In genomic region chr3:42600958-42601675, GRCh38 we compare ENCODE assay signal across 1 cellular context.
TF ChIP-seq lines count a peak whose summit lies in the region.

No MANE protein-coding gene starts in this region.

TF ChIP-seq in HepG2, 621 proteins besides CTCF, POLR2A, EP300 and RAD21 (continues in another document):
- TF ChIP-seq ZNF598 (CRISPR knock-in tag; IDR thresholded peaks at IDR 0.05; ENCODE audit: borderline replicate concordance) (no peak), EED (CRISPR knock-in tag; IDR thresholded peaks at IDR 0.05) (0 out of 2 replicates have a peak, but pooled peaks have one; percentile 61), ZBTB3 (CRISPR knock-in tag; IDR thresholded peaks at IDR 0.05; ENCODE audit: borderline replicate concordance, low read depth) (no peak), AGO2 (optimal IDR thresholded peaks at IDR 0.05; ENCODE audit: low read depth, low read length) (peak; percentile 62), ZNF484 (CRISPR knock-in tag; IDR thresholded peaks at IDR 0.05; ENCODE audit: borderline replicate concordance, low read depth) (no peak), SSRP1 (CRISPR knock-in tag; IDR thresholded peaks at IDR 0.05) (no peak), KAT7 (CRISPR knock-in tag; IDR thresholded peaks at IDR 0.05; ENCODE audit: borderline replicate concordance) (peak; percentile 10; the same call in 1 of the 2 replicates), NR2C2 (CRISPR knock-in tag; IDR thresholded peaks at IDR 0.05; ENCODE audit: borderline replicate concordance) (no peak; the same call in 1 of the 2 replicates), ZNF547 (CRISPR knock-in tag; IDR thresholded peaks at IDR 0.05) (no peak), ZNF350 (CRISPR knock-in tag; IDR thresholded peaks at IDR 0.05; ENCODE audit: borderline replicate concordance, low read depth) (no peak), ZNF30 (CRISPR knock-in tag; IDR thresholded peaks at IDR 0.05) (peak; percentile 51; the same call in 1 of the 2 replicates), FOXC1 (CRISPR knock-in tag; IDR thresholded peaks at IDR 0.05; ENCODE audit: borderline replicate concordance) (peak; percentile 21; the same call in 1 of the 2 replicates), MAZ (IDR thresholded peaks at IDR 0.05; ENCODE audit: borderline replicate concordance, low read depth, low read length) (no peak), MAZ (CRISPR knock-in tag; IDR thresholded peaks at IDR 0.05; ENCODE audit: low read depth) (0 out of 2 replicates have a peak, but pooled peaks have one; percentile 6), NCOA1 (CRISPR knock-in tag; IDR thresholded peaks at IDR 0.05) (peak; percentile 84; the same call in 1 of the 2 replicates), FOXJ3 (CRISPR knock-in tag; IDR thresholded peaks at IDR 0.05; ENCODE audit: borderline replicate concordance) (no peak), ZFX (CRISPR knock-in tag; IDR thresholded peaks at IDR 0.05; ENCODE audit: low read depth) (peak; percentile 48; the same call in 1 of the 2 replicates), KDM5B (CRISPR knock-in tag; IDR thresholded peaks at IDR 0.05; ENCODE audit: borderline replicate concordance) (0 out of 2 replicates have a peak, but pooled peaks have one; percentile 2), FLYWCH1 (CRISPR knock-in tag; IDR thresholded peaks at IDR 0.05) (0 out of 2 replicates have a peak, but pooled peaks have one; percentile 62), HIVEP1 (CRISPR knock-in tag; IDR thresholded peaks at IDR 0.05) (0 out of 2 replicates have a peak, but pooled peaks have one; percentile 2), ZNF687 (CRISPR knock-in tag; IDR thresholded peaks at IDR 0.05) (peak; percentile 65), HNRNPK (IDR thresholded peaks at IDR 0.05; ENCODE audit: low read depth, low read length, poor library complexity, severe bottlenecking) (no peak), STAG1 (CRISPR knock-in tag; IDR thresholded peaks at IDR 0.05) (no peak), XBP1 (CRISPR knock-in tag; IDR thresholded peaks at IDR 0.05) (no peak), JUN (CRISPR knock-in tag; IDR thresholded peaks at IDR 0.05) (no peak), PHF8 (CRISPR knock-in tag; IDR thresholded peaks at IDR 0.05) (peak; percentile 33), PCBP1 (IDR thresholded peaks at IDR 0.05; ENCODE audit: borderline replicate concordance, low read depth, low read length) (no peak), ZNF33B (CRISPR knock-in tag; IDR thresholded peaks at IDR 0.05) (0 out of 2 replicates have a peak, but pooled peaks have one; percentile 18), TCF12 (IDR thresholded peaks at IDR 0.05) (no peak), TCF12 (CRISPR knock-in tag; IDR thresholded peaks at IDR 0.05) (peak; percentile 53; the same call in 1 of the 2 replicates)
- TF ChIP-seq, protein P1, sequence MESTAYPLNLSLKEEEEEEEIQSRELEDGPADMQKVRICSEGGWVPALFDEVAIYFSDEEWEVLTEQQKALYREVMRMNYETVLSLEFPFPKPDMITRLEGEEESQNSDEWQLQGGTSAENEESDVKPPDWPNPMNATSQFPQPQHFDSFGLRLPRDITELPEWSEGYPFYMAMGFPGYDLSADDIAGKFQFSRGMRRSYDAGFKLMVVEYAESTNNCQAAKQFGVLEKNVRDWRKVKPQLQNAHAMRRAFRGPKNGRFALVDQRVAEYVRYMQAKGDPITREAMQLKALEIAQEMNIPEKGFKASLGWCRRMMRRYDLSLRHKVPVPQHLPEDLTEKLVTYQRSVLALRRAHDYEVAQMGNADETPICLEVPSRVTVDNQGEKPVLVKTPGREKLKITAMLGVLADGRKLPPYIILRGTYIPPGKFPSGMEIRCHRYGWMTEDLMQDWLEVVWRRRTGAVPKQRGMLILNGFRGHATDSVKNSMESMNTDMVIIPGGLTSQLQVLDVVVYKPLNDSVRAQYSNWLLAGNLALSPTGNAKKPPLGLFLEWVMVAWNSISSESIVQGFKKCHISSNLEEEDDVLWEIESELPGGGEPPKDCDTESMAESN (CRISPR knock-in tag; conservative IDR thresholded peaks at IDR 0.05) = peak; percentile 19; the same call in 1 of the 2 replicates
- TF ChIP-seq, protein P2, sequence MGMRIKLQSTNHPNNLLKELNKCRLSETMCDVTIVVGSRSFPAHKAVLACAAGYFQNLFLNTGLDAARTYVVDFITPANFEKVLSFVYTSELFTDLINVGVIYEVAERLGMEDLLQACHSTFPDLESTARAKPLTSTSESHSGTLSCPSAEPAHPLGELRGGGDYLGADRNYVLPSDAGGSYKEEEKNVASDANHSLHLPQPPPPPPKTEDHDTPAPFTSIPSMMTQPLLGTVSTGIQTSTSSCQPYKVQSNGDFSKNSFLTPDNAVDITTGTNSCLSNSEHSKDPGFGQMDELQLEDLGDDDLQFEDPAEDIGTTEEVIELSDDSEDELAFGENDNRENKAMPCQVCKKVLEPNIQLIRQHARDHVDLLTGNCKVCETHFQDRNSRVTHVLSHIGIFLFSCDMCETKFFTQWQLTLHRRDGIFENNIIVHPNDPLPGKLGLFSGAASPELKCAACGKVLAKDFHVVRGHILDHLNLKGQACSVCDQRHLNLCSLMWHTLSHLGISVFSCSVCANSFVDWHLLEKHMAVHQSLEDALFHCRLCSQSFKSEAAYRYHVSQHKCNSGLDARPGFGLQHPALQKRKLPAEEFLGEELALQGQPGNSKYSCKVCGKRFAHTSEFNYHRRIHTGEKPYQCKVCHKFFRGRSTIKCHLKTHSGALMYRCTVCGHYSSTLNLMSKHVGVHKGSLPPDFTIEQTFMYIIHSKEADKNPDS (CRISPR knock-in tag; IDR thresholded peaks at IDR 0.05) = no peak
- TF ChIP-seq, protein P3, sequence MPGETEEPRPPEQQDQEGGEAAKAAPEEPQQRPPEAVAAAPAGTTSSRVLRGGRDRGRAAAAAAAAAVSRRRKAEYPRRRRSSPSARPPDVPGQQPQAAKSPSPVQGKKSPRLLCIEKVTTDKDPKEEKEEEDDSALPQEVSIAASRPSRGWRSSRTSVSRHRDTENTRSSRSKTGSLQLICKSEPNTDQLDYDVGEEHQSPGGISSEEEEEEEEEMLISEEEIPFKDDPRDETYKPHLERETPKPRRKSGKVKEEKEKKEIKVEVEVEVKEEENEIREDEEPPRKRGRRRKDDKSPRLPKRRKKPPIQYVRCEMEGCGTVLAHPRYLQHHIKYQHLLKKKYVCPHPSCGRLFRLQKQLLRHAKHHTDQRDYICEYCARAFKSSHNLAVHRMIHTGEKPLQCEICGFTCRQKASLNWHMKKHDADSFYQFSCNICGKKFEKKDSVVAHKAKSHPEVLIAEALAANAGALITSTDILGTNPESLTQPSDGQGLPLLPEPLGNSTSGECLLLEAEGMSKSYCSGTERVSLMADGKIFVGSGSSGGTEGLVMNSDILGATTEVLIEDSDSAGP (CRISPR knock-in tag; IDR thresholded peaks at IDR 0.05; ENCODE audit: borderline replicate concordance) = 0 out of 2 replicates have a peak, but pooled peaks have one; percentile 8
- TF ChIP-seq, protein P4, sequence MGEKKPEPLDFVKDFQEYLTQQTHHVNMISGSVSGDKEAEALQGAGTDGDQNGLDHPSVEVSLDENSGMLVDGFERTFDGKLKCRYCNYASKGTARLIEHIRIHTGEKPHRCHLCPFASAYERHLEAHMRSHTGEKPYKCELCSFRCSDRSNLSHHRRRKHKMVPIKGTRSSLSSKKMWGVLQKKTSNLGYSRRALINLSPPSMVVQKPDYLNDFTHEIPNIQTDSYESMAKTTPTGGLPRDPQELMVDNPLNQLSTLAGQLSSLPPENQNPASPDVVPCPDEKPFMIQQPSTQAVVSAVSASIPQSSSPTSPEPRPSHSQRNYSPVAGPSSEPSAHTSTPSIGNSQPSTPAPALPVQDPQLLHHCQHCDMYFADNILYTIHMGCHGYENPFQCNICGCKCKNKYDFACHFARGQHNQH (CRISPR knock-in tag; IDR thresholded peaks at IDR 0.05) = no peak
- TF ChIP-seq, protein P5, sequence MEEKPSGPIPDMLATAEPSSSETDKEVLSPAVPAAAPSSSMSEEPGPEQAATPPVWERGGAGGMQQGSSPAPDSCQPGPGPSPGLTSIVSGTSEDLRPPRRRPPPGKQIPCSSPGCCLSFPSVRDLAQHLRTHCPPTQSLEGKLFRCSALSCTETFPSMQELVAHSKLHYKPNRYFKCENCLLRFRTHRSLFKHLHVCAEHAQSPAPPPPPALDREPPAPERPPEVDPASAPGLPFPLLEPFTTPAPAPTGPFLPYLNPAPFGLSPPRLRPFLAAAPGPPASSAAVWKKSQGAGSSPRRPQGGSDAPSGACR (CRISPR knock-in tag; IDR thresholded peaks at IDR 0.05) = 0 out of 2 replicates have a peak, but pooled peaks have one; percentile 0
- TF ChIP-seq, protein P6, sequence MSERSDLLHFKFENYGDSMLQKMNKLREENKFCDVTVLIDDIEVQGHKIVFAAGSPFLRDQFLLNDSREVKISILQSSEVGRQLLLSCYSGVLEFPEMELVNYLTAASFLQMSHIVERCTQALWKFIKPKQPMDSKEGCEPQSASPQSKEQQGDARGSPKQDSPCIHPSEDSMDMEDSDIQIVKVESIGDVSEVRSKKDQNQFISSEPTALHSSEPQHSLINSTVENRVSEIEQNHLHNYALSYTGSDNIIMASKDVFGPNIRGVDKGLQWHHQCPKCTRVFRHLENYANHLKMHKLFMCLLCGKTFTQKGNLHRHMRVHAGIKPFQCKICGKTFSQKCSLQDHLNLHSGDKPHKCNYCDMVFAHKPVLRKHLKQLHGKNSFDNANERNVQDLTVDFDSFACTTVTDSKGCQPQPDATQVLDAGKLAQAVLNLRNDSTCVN (CRISPR knock-in tag; IDR thresholded peaks at IDR 0.05; ENCODE audit: borderline replicate concordance) = no peak
- TF ChIP-seq, protein P7, sequence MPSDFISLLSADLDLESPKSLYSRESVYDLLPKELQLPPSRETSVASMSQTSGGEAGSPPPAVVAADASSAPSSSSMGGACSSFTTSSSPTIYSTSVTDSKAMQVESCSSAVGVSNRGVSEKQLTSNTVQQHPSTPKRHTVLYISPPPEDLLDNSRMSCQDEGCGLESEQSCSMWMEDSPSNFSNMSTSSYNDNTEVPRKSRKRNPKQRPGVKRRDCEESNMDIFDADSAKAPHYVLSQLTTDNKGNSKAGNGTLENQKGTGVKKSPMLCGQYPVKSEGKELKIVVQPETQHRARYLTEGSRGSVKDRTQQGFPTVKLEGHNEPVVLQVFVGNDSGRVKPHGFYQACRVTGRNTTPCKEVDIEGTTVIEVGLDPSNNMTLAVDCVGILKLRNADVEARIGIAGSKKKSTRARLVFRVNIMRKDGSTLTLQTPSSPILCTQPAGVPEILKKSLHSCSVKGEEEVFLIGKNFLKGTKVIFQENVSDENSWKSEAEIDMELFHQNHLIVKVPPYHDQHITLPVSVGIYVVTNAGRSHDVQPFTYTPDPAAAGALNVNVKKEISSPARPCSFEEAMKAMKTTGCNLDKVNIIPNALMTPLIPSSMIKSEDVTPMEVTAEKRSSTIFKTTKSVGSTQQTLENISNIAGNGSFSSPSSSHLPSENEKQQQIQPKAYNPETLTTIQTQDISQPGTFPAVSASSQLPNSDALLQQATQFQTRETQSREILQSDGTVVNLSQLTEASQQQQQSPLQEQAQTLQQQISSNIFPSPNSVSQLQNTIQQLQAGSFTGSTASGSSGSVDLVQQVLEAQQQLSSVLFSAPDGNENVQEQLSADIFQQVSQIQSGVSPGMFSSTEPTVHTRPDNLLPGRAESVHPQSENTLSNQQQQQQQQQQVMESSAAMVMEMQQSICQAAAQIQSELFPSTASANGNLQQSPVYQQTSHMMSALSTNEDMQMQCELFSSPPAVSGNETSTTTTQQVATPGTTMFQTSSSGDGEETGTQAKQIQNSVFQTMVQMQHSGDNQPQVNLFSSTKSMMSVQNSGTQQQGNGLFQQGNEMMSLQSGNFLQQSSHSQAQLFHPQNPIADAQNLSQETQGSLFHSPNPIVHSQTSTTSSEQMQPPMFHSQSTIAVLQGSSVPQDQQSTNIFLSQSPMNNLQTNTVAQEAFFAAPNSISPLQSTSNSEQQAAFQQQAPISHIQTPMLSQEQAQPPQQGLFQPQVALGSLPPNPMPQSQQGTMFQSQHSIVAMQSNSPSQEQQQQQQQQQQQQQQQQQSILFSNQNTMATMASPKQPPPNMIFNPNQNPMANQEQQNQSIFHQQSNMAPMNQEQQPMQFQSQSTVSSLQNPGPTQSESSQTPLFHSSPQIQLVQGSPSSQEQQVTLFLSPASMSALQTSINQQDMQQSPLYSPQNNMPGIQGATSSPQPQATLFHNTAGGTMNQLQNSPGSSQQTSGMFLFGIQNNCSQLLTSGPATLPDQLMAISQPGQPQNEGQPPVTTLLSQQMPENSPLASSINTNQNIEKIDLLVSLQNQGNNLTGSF (CRISPR knock-in tag; IDR thresholded peaks at IDR 0.05) = 0 out of 2 replicates have a peak, but pooled peaks have one; percentile 8
- TF ChIP-seq, protein P8, sequence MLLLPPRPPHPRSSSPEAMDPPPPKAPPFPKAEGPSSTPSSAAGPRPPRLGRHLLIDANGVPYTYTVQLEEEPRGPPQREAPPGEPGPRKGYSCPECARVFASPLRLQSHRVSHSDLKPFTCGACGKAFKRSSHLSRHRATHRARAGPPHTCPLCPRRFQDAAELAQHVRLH (CRISPR knock-in tag; IDR thresholded peaks at IDR 0.05; ENCODE audit: borderline replicate concordance, low read depth) = peak; percentile 11; the same call in 1 of the 2 replicates
